In genomic region chr6:155351273-155352129, GRCh38 we compare ENCODE assay signal across 16 cellular contexts. TPM values are rescaled to one million over a fixed set of nuclear protein-coding genes. Genes with fewer than 3 reads are reported as not detected.
A peak's percentile ranks its signal among the peaks of the same experiment; 100 is the strongest.
DNase-seq lines count a peak whose midpoint lies in the region; ATAC-seq, FAIRE-seq and TF ChIP-seq lines count a peak whose summit lies in the region.
"Had no signal": no experiment of that assay in that cellular context is flagged by ENCODE, and none has a peak within 500 bp of the region (broad histone marks: within the 10 kb centered on the region; RNA-seq: fewer than 3 reads in every experiment).

No MANE protein-coding gene starts in this region.

- H3K4me3 ChIP-seq in H7 (ENCODE audit: insufficient read depth, low read depth, low read length) = no peak overlapping the region

- peak; percentile 30 for DNase-seq in GM12891 (ENCODE audit: insufficient read length, low spot score)
- no peak for DNase-seq in glomerular visceral epithelial cell (ENCODE audit: extremely low spot score)
- DNase-seq in H7 = no peak
- no peak for DNase-seq in cardiac septum (ENCODE audit: low spot score)
- no peak for DNase-seq in DMS114 treated with DMSO at 0.1 percent for 48 hours (lab: John Stamatoyannopoulos, UW; ENCODE audit: unreplicated experiment)
- DNase-seq: activated T-cell treated with anti-CD3 and anti-CD28 coated beads, Interleukin-2, amount 50 U/mL, for 24 hours; brain microvascular endothelial cell; GF-D8; NCI-H1694; nephron progenitor cell; stimulated activated naive CD4-positive, alpha-beta T cell had no signal

- peak; percentile 67 for FAIRE-seq in GM12891 (lab: Jason Lieb, UNC)
- FAIRE-seq: keratinocyte, TTC549 had no signal

- intact Hi-C loops in cardiac septum (cut with DNase I) = no loop called here

- H3K36me3 ChIP-seq in H7 (replicated peaks; ENCODE audit: control insufficient read depth, insufficient read depth, low read length) = no peaks in the 10 kb centered on the region
- H3K36me3 ChIP-seq: brain microvascular endothelial cell had no signal

- TF ChIP-seq POLR2A in GM12891 (IDR thresholded peaks at IDR 0.05; ENCODE audit: low read depth, low read length) = no peak

- no peaks in the 10 kb centered on the region for H3K27me3 ChIP-seq in H7 (ENCODE audit: control insufficient read depth, insufficient read depth, low read length)
- H3K27me3 ChIP-seq: brain microvascular endothelial cell had no signal

- ATAC-seq in GM19395 (IDR thresholded peaks at IDR 0.05; ENCODE audit: unreplicated experiment) (peak; percentile 94), HG02798 (IDR thresholded peaks at IDR 0.05; ENCODE audit: poor library complexity, unreplicated experiment) (peak; percentile 96), HG03460 (IDR thresholded peaks at IDR 0.05; ENCODE audit: unreplicated experiment) (peak; percentile 93)

TF ChIP-seq in GM12891, 5 proteins besides CTCF, POLR2A, EP300 and RAD21:
- TF ChIP-seq TAF1 (IDR thresholded peaks at IDR 0.05; ENCODE audit: low read depth, low read length) (no peak), POU2F2 (IDR thresholded peaks at IDR 0.05; ENCODE audit: low read depth, low read length) (peak; percentile 96), SPI1 (IDR thresholded peaks at IDR 0.05; ENCODE audit: low read depth, low read length) (peak; percentile 32; the same call in 1 of the 2 replicates), POLR2AphosphoS5 (IDR thresholded peaks at IDR 0.05; ENCODE audit: low read depth, low read length) (no peak), PAX5 (IDR thresholded peaks at IDR 0.05; ENCODE audit: insufficient read depth, low read length, severe bottlenecking) (peak; percentile 71)

RNA-seq across cellular contexts. Expression of gene TFB1M, which starts 37.2 kb away (rescaled TPM):
- polyA plus RNA-seq in GM12891 (2012; ENCODE audit: low read depth, missing spikeins) = 20.1 TPM
- total RNA-seq in H7 (2014; rRNA removed; shearing (Covaris generic)) = 38.8 and 44.4 TPM in 2 replicates
- 15.1 TPM for total RNA-seq in cardiac septum
